Comparison of ENCODE assay signal across 17 cellular contexts in genomic region chr7:122212754-122213153, GRCh38.
"Had no signal": no experiment of that assay in that cellular context is flagged by ENCODE, and none has a peak within 500 bp of the region (broad histone marks: within the 10 kb centered on the region; RNA-seq: fewer than 3 reads in every experiment).

No MANE protein-coding gene starts in this region.

- H3K27me3 ChIP-seq: gastrocnemius medialis, spleen, tibial artery, upper lobe of left lung, vagina had no signal

- H3K9me3 ChIP-seq: gastrocnemius medialis, tibial artery, upper lobe of left lung, vagina had no signal

- H3K4me1 ChIP-seq: gastrocnemius medialis, spleen, tibial artery, upper lobe of left lung, vagina had no signal

- H3K27ac ChIP-seq: gastrocnemius medialis, spleen, tibial artery, upper lobe of left lung, vagina had no signal

- H3K36me3 ChIP-seq: gastrocnemius medialis, spleen, tibial artery, upper lobe of left lung, vagina had no signal

- H3K4me3 ChIP-seq: gastrocnemius medialis, lung, spleen, tibial artery, upper lobe of left lung, vagina had no signal

- DNase-seq: effector CD4-positive, alpha-beta T cell; endodermal cell; gastrocnemius medialis; immature natural killer cell; kidney; left colon; left ventricle myocardium superior; natural killer cell; posterior cingulate gyrus; spleen; stimulated activated CD4-positive, alpha-beta T cell treated with anti-CD3 and anti-CD28 coated beads, Interleukin-15, amount 100 ng/mL, for 24 hours; stimulated activated CD4-positive, alpha-beta T cell treated with anti-CD3 and anti-CD28 coated beads, Interleukin-1b, Interleukin-23, amount 100 ng/mL, for 48 hours; stimulated activated CD4-positive, alpha-beta T cell treated with anti-CD3 and anti-CD28 coated beads, Interleukin-4, amount 100 ng/mL, for 24 hours; tibial artery; upper lobe of left lung had no signal
